ENCODE assay signal across 15 cellular contexts in the genomic region with DNA sequence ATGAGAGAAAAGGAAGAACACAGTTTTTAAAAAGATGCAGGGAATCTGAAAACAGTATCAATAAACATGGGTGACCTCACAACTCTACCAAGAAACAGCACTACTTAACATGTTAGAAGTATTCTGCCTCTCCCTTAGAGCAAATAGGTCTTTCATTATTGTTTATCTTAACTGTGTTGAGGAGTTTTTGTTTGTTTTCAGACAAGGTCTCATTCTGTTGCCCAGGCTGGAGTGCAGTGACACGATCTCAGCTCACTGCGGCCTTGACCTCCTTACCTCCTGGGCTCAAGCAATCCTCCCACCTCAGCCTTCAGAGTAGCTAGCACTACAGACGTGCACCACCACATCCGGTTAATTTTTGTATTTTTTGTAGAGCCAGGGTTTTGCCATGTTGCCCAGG.
A peak's percentile ranks its signal among the peaks of the same experiment; 100 is the strongest.
DNase-seq lines count a peak whose midpoint lies in the region; ATAC-seq, FAIRE-seq and TF ChIP-seq lines count a peak whose summit lies in the region.
"Had no signal": no experiment of that assay in that cellular context is flagged by ENCODE, and none has a peak within 500 bp of the region (broad histone marks: within the 10 kb centered on the region; RNA-seq: fewer than 3 reads in every experiment).

No MANE protein-coding gene starts in this region.

- H3K9me3 Mint-ChIP-seq in Calu3 (ENCODE audit: low read depth, unreplicated experiment) (no peaks in the 10 kb centered on the region), astrocyte (ENCODE audit: unreplicated experiment) (no peaks in the 10 kb centered on the region), progenitor cell of endocrine pancreas (ENCODE audit: low read depth) (peaks cover 3% of the 10 kb centered on the region), Caco-2 (ENCODE audit: unreplicated experiment) (no peaks in the 10 kb centered on the region)
- H3K9me3 Mint-ChIP-seq: GM23338, IgD-negative memory B cell had no signal

- H3K27ac Mint-ChIP-seq in Calu3 (ENCODE audit: unreplicated experiment) (peak overlapping the region; percentile 50), astrocyte (ENCODE audit: unreplicated experiment) (no peak overlapping the region), progenitor cell of endocrine pancreas (peak overlapping the region; percentile 77), Caco-2 (ENCODE audit: unreplicated experiment) (no peak overlapping the region)
- H3K27ac Mint-ChIP-seq: CD4-positive, alpha-beta memory T cell; GM23338; IgD-negative memory B cell had no signal

- H3K36me3 ChIP-seq in astrocyte (ENCODE audit: insufficient read depth, low read length) (no peaks in the 10 kb centered on the region), left lung (no peaks in the 10 kb centered on the region), Caco-2 (ENCODE audit: control insufficient read depth, insufficient read depth, low read length) (no peaks in the 10 kb centered on the region)
- H3K36me3 ChIP-seq: BE2C had no signal

- DNase-seq in Calu3, result no peak
- no peak for DNase-seq in astrocyte (ENCODE audit: low read depth)
- no peak for DNase-seq in left lung
- DNase-seq in progenitor cell of endocrine pancreas (ENCODE audit: low spot score, unreplicated experiment), result no peak
- DNase-seq in Caco-2, result no peak
- DNase-seq in effector CD8-positive, alpha-beta T cell (lab: John Stamatoyannopoulos, UW), result no peak
- DNase-seq: BE2C; CD4-positive, alpha-beta memory T cell; H7 had no signal

- H3K27me3 ChIP-seq in astrocyte (ENCODE audit: insufficient read depth, low read length) (no peaks in the 10 kb centered on the region), left lung (no peaks in the 10 kb centered on the region), Caco-2 (replicated peaks; ENCODE audit: control insufficient read depth, insufficient read depth, low read length) (no peaks in the 10 kb centered on the region)
- H3K27me3 ChIP-seq: BE2C had no signal

- CTCF ChIA-PET in Calu3 (lab: Charles Lee), result no interaction called here
- CTCF ChIA-PET in Caco-2 (lab: Charles Lee), result no interaction called here

- H3K4me3 Mint-ChIP-seq in Calu3 (ENCODE audit: low read depth, unreplicated experiment) (no peak overlapping the region), astrocyte (ENCODE audit: unreplicated experiment) (no peak overlapping the region), progenitor cell of endocrine pancreas (ENCODE audit: low read depth) (no peak overlapping the region), Caco-2 (ENCODE audit: unreplicated experiment) (no peak overlapping the region)
- H3K4me3 Mint-ChIP-seq: CD4-positive, alpha-beta memory T cell; GM23338; IgD-negative memory B cell had no signal

- H3K36me3 Mint-ChIP-seq in Calu3 (ENCODE audit: insufficient read depth, unreplicated experiment) (peaks cover 5% of the 10 kb centered on the region), astrocyte (ENCODE audit: low read depth, unreplicated experiment) (no peaks in the 10 kb centered on the region), progenitor cell of endocrine pancreas (ENCODE audit: insufficient read depth) (peaks cover 1% of the 10 kb centered on the region), Caco-2 (ENCODE audit: insufficient read depth, unreplicated experiment) (no peaks in the 10 kb centered on the region)
- H3K36me3 Mint-ChIP-seq: CD4-positive, alpha-beta memory T cell; IgD-negative memory B cell had no signal

- H3K4me3 ChIP-seq in astrocyte (ENCODE audit: insufficient read depth, low read depth, low read length) (no peak overlapping the region), left lung (no peak overlapping the region), Caco-2 (ENCODE audit: low read depth, low read length) (no peak overlapping the region)
- H3K4me3 ChIP-seq: A549, GM12878, GM23338 had no signal

- H3K4me1 ChIP-seq in astrocyte (ENCODE audit: insufficient read depth, low read length) (peaks cover 14% of the 10 kb centered on the region), left lung (no peaks in the 10 kb centered on the region), Caco-2 (no peaks in the 10 kb centered on the region; the same call in 1 of the 2 replicates)

- BruUV-seq in Calu3 (replicated peaks; lab: Mats Ljungman, UMichigan) (no TSS peak), Caco-2 (replicated peaks; lab: Mats Ljungman, UMichigan) (no TSS peak)

- POLR2A ChIA-PET in Caco-2 (lab: Charles Lee), result no interaction called here

- no peak overlapping the region for H3K27ac ChIP-seq in astrocyte (ENCODE audit: low read depth, low read length)
- H3K27ac ChIP-seq in left lung, result no peak overlapping the region
- H3K27ac ChIP-seq: A549, C4-2B had no signal

- H3K79me2 ChIP-seq in astrocyte (ENCODE audit: insufficient read depth, low read length), result no peaks in the 10 kb centered on the region

- intact Hi-C loops in Calu3 (cut with micrococcal nuclease; ENCODE audit: unreplicated experiment) (loop anchor here (5.0 kb wide), 1 partner anchor 100 kb away; no protein-coding TSS in a partner anchor), left lung (cut with DNase I) (no loop called here), Caco-2 (cut with micrococcal nuclease; ENCODE audit: unreplicated experiment) (no loop called here)

- no peaks in the 10 kb centered on the region for H4K20me1 ChIP-seq in astrocyte (ENCODE audit: insufficient read depth, low read length)

- H3K4me1 Mint-ChIP-seq in Calu3 (ENCODE audit: low read depth, unreplicated experiment) (peaks cover 50% of the 10 kb centered on the region), astrocyte (ENCODE audit: low read depth, unreplicated experiment) (peaks cover 5% of the 10 kb centered on the region), progenitor cell of endocrine pancreas (ENCODE audit: low read depth) (peaks cover 38% of the 10 kb centered on the region), Caco-2 (ENCODE audit: low read depth, unreplicated experiment) (no peaks in the 10 kb centered on the region)
- H3K4me1 Mint-ChIP-seq: CD4-positive, alpha-beta memory T cell; IgD-negative memory B cell had no signal

- FAIRE-seq in astrocyte (lab: Jason Lieb, UNC), result peak; percentile 94
- FAIRE-seq: GM12878 had no signal

- no peak overlapping the region for H3K9ac ChIP-seq in astrocyte (ENCODE audit: low read length)

- ATAC-seq in left lung, result peak; percentile 74
- no peak for ATAC-seq in HG03175 (IDR thresholded peaks at IDR 0.05; ENCODE audit: unreplicated experiment)
- ATAC-seq: A549, GM12878, GM23338 had no signal

- no peak overlapping the region for H2AFZ ChIP-seq in astrocyte (ENCODE audit: low read depth, low read length)
- H2AFZ ChIP-seq: GM23338 had no signal

- H3K4me2 ChIP-seq in astrocyte (ENCODE audit: low read length), result no peak overlapping the region
- H3K4me2 ChIP-seq: A549, GM23338 had no signal

- H3K9me3 ChIP-seq in astrocyte (ENCODE audit: insufficient read depth, low read depth, low read length) (no peaks in the 10 kb centered on the region), left lung (no peaks in the 10 kb centered on the region), Caco-2 (no peaks in the 10 kb centered on the region)
- H3K9me3 ChIP-seq: A549, BE2C had no signal

- TF ChIP-seq CTCF in Calu3 (IDR thresholded peaks at IDR 0.05; ENCODE audit: unreplicated experiment) (no peak), astrocyte (IDR thresholded peaks at IDR 0.05; ENCODE audit: insufficient read depth, low read depth, low read length) (no peak), left lung (IDR thresholded peaks at IDR 0.05) (no peak), progenitor cell of endocrine pancreas (IDR thresholded peaks at IDR 0.05; ENCODE audit: unreplicated experiment) (no peak), Caco-2 (IDR thresholded peaks at IDR 0.05; ENCODE audit: insufficient read depth in 1 of 2, low read depth in 1 of 2, low read length in 1 of 2, severe bottlenecking in 1 of 2, unreplicated experiment in 1 of 2) (no peak)

- H3K27me3 Mint-ChIP-seq in Calu3 (ENCODE audit: unreplicated experiment), result no peaks in the 10 kb centered on the region
- H3K27me3 Mint-ChIP-seq in astrocyte (ENCODE audit: low read depth, unreplicated experiment), result no peaks in the 10 kb centered on the region
- H3K27me3 Mint-ChIP-seq in progenitor cell of endocrine pancreas, result no peaks in the 10 kb centered on the region
- H3K27me3 Mint-ChIP-seq in Caco-2 (ENCODE audit: insufficient read depth, unreplicated experiment), result no peaks in the 10 kb centered on the region
- H3K27me3 Mint-ChIP-seq: IgD-negative memory B cell had no signal

Comparison
In these comparisons a context has a peak if more than half of its experiments do, and no peak if none do; other contexts are left out.
1. H3K27ac Mint-ChIP-seq: peak in Calu3 (single experiment) and progenitor cell of endocrine pancreas (single experiment); none in astrocyte (single experiment) and Caco-2 (single experiment).